ENCODE assay signal across 2 cellular contexts in genomic region chr9:123637940-123638634, GRCh38.
TF ChIP-seq lines count a peak whose summit lies in the region.

No MANE protein-coding gene starts in this region.

TF ChIP-seq in H1, 55 proteins besides CTCF, POLR2A, EP300 and RAD21 (continued from another document):
- TF ChIP-seq BRCA1 (IDR thresholded peaks at IDR 0.05; ENCODE audit: low read depth, low read length), result no peak

TF ChIP-seq in SK-N-SH, 30 proteins besides CTCF, POLR2A, EP300 and RAD21 (continued from another document):
- TF ChIP-seq IRF3 (IDR thresholded peaks at IDR 0.05; ENCODE audit: low read depth, low read length) (no peak), RCOR1 (IDR thresholded peaks at IDR 0.05; ENCODE audit: low read length) (no peak), PBX3 (IDR thresholded peaks at IDR 0.05) (no peak), SMC3 (IDR thresholded peaks at IDR 0.05; ENCODE audit: low read depth, low read length) (no peak), GABPA (IDR thresholded peaks at IDR 0.05; ENCODE audit: low read depth) (no peak), USF2 (IDR thresholded peaks at IDR 0.05; ENCODE audit: borderline replicate concordance, low read depth, low read length) (no peak), NRF1 (IDR thresholded peaks at IDR 0.05; ENCODE audit: low read depth, low read length) (no peak), FOXM1 (IDR thresholded peaks at IDR 0.05; ENCODE audit: low read depth) (no peak), RFX5 (IDR thresholded peaks at IDR 0.05; ENCODE audit: low read length) (no peak), FOXJ3 (CRISPR knock-in tag; IDR thresholded peaks at IDR 0.05) (no peak), MEF2A (IDR thresholded peaks at IDR 0.05; ENCODE audit: borderline replicate concordance, low read depth) (no peak), ZBTB33 (IDR thresholded peaks at IDR 0.05; ENCODE audit: borderline replicate concordance, low read depth) (no peak)
TF ChIP-seq in SK-N-SH: peak in this region for 0.
